1 cellular context compared by ENCODE assay signal in the genomic region with DNA sequence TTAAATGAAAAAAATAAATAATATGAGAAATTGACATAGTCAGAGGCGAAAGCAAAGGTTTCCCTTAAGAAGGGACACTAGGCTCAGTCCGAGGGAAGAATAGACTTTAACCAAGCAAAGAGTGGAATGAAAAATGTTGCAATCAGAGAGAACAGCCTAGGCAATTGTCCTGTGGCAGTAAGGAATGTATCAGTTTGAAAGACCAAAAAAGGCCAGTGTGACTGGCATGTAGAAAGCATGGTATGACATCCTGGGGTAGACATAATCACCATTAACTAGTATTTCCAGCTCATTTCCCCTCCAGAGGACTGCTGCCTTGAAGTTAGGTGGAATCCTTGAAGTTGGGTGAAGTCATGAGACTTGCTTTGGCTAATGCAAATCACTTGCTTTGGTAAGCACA.
A peak's percentile ranks its signal among the peaks of the same experiment; 100 is the strongest.
TF ChIP-seq lines count a peak whose summit lies in the region.

No MANE protein-coding gene starts in this region.

TF ChIP-seq in HepG2, 621 proteins besides CTCF, POLR2A, EP300 and RAD21 (continued from another document and continues in another):
- TF ChIP-seq, protein P1, sequence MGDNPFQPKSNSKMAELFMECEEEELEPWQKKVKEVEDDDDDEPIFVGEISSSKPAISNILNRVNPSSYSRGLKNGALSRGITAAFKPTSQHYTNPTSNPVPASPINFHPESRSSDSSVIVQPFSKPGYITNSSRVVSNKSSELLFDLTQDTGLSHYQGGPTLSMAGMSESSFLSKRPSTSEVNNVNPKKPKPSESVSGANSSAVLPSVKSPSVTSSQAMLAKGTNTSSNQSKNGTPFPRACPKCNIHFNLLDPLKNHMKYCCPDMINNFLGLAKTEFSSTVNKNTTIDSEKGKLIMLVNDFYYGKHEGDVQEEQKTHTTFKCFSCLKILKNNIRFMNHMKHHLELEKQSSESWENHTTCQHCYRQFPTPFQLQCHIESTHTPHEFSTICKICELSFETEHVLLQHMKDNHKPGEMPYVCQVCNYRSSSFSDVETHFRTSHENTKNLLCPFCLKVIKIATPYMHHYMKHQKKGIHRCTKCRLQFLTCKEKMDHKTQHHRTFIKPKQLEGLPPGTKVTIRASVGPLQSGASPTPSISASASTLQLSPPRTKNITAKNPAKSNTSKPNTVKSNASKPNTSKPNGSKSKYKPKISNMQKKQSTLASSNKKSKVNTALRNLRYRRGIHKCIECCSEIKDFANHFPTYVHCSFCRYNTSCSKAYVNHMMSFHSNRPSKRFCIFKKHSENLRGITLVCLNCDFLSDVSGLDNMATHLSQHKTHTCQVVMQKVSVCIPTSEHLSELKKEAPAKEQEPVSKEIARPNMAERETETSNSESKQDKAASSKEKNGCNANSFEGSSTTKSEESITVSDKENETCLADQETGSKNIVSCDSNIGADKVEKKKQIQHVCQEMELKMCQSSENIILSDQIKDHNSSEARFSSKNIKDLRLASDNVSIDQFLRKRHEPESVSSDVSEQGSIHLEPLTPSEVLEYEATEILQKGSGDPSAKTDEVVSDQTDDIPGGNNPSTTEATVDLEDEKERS (CRISPR knock-in tag; IDR thresholded peaks at IDR 0.05): 0 out of 2 replicates have a peak, but pooled peaks have one; percentile 43
- TF ChIP-seq, protein P2, sequence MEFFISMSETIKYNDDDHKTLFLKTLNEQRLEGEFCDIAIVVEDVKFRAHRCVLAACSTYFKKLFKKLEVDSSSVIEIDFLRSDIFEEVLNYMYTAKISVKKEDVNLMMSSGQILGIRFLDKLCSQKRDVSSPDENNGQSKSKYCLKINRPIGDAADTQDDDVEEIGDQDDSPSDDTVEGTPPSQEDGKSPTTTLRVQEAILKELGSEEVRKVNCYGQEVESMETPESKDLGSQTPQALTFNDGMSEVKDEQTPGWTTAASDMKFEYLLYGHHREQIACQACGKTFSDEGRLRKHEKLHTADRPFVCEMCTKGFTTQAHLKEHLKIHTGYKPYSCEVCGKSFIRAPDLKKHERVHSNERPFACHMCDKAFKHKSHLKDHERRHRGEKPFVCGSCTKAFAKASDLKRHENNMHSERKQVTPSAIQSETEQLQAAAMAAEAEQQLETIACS (CRISPR knock-in tag; IDR thresholded peaks at IDR 0.05): no peak
- TF ChIP-seq RCOR2 (CRISPR knock-in tag; IDR thresholded peaks at IDR 0.05) (peak; percentile 40; the same call in 1 of the 2 replicates), IRF2 (CRISPR knock-in tag; IDR thresholded peaks at IDR 0.05) (no peak), PHB2 (IDR thresholded peaks at IDR 0.05; ENCODE audit: partially characterized antibody) (no peak), RELA (CRISPR knock-in tag; IDR thresholded peaks at IDR 0.05) (no peak), ZFP82 (CRISPR knock-in tag; IDR thresholded peaks at IDR 0.05; ENCODE audit: borderline replicate concordance) (no peak), AGO2 (optimal IDR thresholded peaks at IDR 0.05; ENCODE audit: low read depth, low read length) (no peak), NCOA5 (CRISPR knock-in tag; IDR thresholded peaks at IDR 0.05) (no peak), MEIS2 (CRISPR knock-in tag; IDR thresholded peaks at IDR 0.05) (no peak), SETDB1 (CRISPR knock-in tag; IDR thresholded peaks at IDR 0.05; ENCODE audit: borderline replicate concordance) (no peak), DPF2 (CRISPR knock-in tag; IDR thresholded peaks at IDR 0.05; ENCODE audit: borderline replicate concordance, low read depth) (0 out of 2 replicates have a peak, but pooled peaks have one; percentile 23), ARID2 (CRISPR knock-in tag; IDR thresholded peaks at IDR 0.05; ENCODE audit: borderline replicate concordance) (no peak), TAF1 (CRISPR knock-in tag; IDR thresholded peaks at IDR 0.05) (no peak), MIXL1 (CRISPR knock-in tag; IDR thresholded peaks at IDR 0.05) (no peak), CENPBD1 (CRISPR knock-in tag; IDR thresholded peaks at IDR 0.05; ENCODE audit: borderline replicate concordance, low read depth) (no peak), ATAD3A (CRISPR knock-in tag; IDR thresholded peaks at IDR 0.05) (no peak), ZMYM3 (CRISPR knock-in tag; IDR thresholded peaks at IDR 0.05) (peak; percentile 73; the same call in 1 of the 2 replicates), ZNF776 (CRISPR knock-in tag; IDR thresholded peaks at IDR 0.05) (no peak), CSRNP2 (CRISPR knock-in tag; conservative IDR thresholded peaks at IDR 0.05; ENCODE audit: low read depth) (no peak), SALL1 (CRISPR knock-in tag; IDR thresholded peaks at IDR 0.05) (0 out of 2 replicates have a peak, but pooled peaks have one; percentile 26), ZNF7 (CRISPR knock-in tag; IDR thresholded peaks at IDR 0.05) (no peak), TCF12 (IDR thresholded peaks at IDR 0.05) (no peak), TCF12 (CRISPR knock-in tag; IDR thresholded peaks at IDR 0.05) (no peak), ZBTB7B (CRISPR knock-in tag; IDR thresholded peaks at IDR 0.05) (no peak), ZNF160 (CRISPR knock-in tag; IDR thresholded peaks at IDR 0.05) (no peak), MXI1 (IDR thresholded peaks at IDR 0.05; ENCODE audit: borderline replicate concordance, low read depth, low read length) (no peak), FOXC1 (CRISPR knock-in tag; IDR thresholded peaks at IDR 0.05; ENCODE audit: borderline replicate concordance) (no peak), ZNF615 (CRISPR knock-in tag; IDR thresholded peaks at IDR 0.05; ENCODE audit: borderline replicate concordance) (no peak), ZFP90 (CRISPR knock-in tag; IDR thresholded peaks at IDR 0.05; ENCODE audit: borderline replicate concordance) (no peak), TBP (CRISPR knock-in tag; IDR thresholded peaks at IDR 0.05) (no peak), ZNF652 (CRISPR knock-in tag; IDR thresholded peaks at IDR 0.05; ENCODE audit: borderline replicate concordance, low read depth) (no peak), ZNF20 (CRISPR knock-in tag; IDR thresholded peaks at IDR 0.05) (no peak), ZFX (CRISPR knock-in tag; IDR thresholded peaks at IDR 0.05; ENCODE audit: low read depth) (no peak), ZBTB4 (CRISPR knock-in tag; IDR thresholded peaks at IDR 0.05; ENCODE audit: borderline replicate concordance) (no peak), HNRNPLL (IDR thresholded peaks at IDR 0.05; ENCODE audit: low read depth, low read length, poor library complexity, severe bottlenecking) (no peak), ESRRA (CRISPR knock-in tag; IDR thresholded peaks at IDR 0.05; ENCODE audit: low read depth) (no peak), EEA1 (CRISPR knock-in tag; IDR thresholded peaks at IDR 0.05; ENCODE audit: borderline replicate concordance) (no peak), AKAP8 (CRISPR knock-in tag; IDR thresholded peaks at IDR 0.05) (no peak), ZBTB49 (CRISPR knock-in tag; IDR thresholded peaks at IDR 0.05; ENCODE audit: borderline replicate concordance) (no peak), NRL (CRISPR knock-in tag; IDR thresholded peaks at IDR 0.05; ENCODE audit: borderline replicate concordance) (no peak), ETV5 (CRISPR knock-in tag; IDR thresholded peaks at IDR 0.05; ENCODE audit: borderline replicate concordance) (no peak), PHF20 (CRISPR knock-in tag; IDR thresholded peaks at IDR 0.05) (no peak), CBX5 (CRISPR knock-in tag; IDR thresholded peaks at IDR 0.05; ENCODE audit: borderline replicate concordance) (no peak), TBX2 (CRISPR knock-in tag; IDR thresholded peaks at IDR 0.05; ENCODE audit: borderline replicate concordance) (no peak)
- TF ChIP-seq, protein P3, sequence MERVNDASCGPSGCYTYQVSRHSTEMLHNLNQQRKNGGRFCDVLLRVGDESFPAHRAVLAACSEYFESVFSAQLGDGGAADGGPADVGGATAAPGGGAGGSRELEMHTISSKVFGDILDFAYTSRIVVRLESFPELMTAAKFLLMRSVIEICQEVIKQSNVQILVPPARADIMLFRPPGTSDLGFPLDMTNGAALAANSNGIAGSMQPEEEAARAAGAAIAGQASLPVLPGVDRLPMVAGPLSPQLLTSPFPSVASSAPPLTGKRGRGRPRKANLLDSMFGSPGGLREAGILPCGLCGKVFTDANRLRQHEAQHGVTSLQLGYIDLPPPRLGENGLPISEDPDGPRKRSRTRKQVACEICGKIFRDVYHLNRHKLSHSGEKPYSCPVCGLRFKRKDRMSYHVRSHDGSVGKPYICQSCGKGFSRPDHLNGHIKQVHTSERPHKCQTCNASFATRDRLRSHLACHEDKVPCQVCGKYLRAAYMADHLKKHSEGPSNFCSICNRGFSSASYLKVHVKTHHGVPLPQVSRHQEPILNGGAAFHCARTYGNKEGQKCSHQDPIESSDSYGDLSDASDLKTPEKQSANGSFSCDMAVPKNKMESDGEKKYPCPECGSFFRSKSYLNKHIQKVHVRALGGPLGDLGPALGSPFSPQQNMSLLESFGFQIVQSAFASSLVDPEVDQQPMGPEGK (CRISPR knock-in tag; IDR thresholded peaks at IDR 0.05): no peak
- TF ChIP-seq, protein P4, sequence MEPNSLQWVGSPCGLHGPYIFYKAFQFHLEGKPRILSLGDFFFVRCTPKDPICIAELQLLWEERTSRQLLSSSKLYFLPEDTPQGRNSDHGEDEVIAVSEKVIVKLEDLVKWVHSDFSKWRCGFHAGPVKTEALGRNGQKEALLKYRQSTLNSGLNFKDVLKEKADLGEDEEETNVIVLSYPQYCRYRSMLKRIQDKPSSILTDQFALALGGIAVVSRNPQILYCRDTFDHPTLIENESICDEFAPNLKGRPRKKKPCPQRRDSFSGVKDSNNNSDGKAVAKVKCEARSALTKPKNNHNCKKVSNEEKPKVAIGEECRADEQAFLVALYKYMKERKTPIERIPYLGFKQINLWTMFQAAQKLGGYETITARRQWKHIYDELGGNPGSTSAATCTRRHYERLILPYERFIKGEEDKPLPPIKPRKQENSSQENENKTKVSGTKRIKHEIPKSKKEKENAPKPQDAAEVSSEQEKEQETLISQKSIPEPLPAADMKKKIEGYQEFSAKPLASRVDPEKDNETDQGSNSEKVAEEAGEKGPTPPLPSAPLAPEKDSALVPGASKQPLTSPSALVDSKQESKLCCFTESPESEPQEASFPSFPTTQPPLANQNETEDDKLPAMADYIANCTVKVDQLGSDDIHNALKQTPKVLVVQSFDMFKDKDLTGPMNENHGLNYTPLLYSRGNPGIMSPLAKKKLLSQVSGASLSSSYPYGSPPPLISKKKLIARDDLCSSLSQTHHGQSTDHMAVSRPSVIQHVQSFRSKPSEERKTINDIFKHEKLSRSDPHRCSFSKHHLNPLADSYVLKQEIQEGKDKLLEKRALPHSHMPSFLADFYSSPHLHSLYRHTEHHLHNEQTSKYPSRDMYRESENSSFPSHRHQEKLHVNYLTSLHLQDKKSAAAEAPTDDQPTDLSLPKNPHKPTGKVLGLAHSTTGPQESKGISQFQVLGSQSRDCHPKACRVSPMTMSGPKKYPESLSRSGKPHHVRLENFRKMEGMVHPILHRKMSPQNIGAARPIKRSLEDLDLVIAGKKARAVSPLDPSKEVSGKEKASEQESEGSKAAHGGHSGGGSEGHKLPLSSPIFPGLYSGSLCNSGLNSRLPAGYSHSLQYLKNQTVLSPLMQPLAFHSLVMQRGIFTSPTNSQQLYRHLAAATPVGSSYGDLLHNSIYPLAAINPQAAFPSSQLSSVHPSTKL (CRISPR knock-in tag; IDR thresholded peaks at IDR 0.05): peak; percentile 56
